Comparison of ENCODE assay signal across 10 cellular contexts in genomic region chr5:59596586-59597348, GRCh38.
DNase-seq lines count a peak whose midpoint lies in the region; ATAC-seq and TF ChIP-seq lines count a peak whose summit lies in the region.
"Had no signal": no experiment of that assay in that cellular context is flagged by ENCODE, and none has a peak within 500 bp of the region (broad histone marks: within the 10 kb centered on the region; RNA-seq: fewer than 3 reads in every experiment).

No MANE protein-coding gene starts in this region.

- H2AFZ ChIP-seq in PC-9 = no peak overlapping the region

- H3K27ac ChIP-seq in PC-9 = 0 out of 2 replicates have a peak overlapping the region, but pooled peaks have one; percentile 9
- H3K27ac ChIP-seq in epithelial cell of prostate = peak overlapping the region; percentile 49
- no peak overlapping the region for H3K27ac ChIP-seq in upper lobe of right lung
- H3K27ac ChIP-seq: thoracic aorta had no signal

- no peaks in the 10 kb centered on the region for H3F3A ChIP-seq in PC-9 (ENCODE audit: insufficient read depth, low read depth)

- POLR2A ChIA-PET in PC-9 (lab: Charles Lee; ENCODE audit: unreplicated experiment) = interaction anchor here (0.6 to 0.9 kb wide), 3 partner anchors 19 to 319 kb away, joined by 3 to 5 read pairs (median 4); no protein-coding TSS in a partner anchor

- CTCF ChIA-PET in PC-9 (lab: Charles Lee) = no interaction called here

- H3K79me2 ChIP-seq in PC-9 (ENCODE audit: low read depth) = no peaks in the 10 kb centered on the region

- H3K9me3 Mint-ChIP-seq in HFFc6 = no peaks in the 10 kb centered on the region; the same call in 1 of the 2 replicates

- H3K4me1 Mint-ChIP-seq in HFFc6 (ENCODE audit: low read depth) = peaks cover 25% of the 10 kb centered on the region; the same call in 1 of the 2 replicates

- H3K9me3 ChIP-seq in PC-9 (ENCODE audit: insufficient read depth, low read depth) (no peaks in the 10 kb centered on the region; the same call in 1 of the 2 replicates), upper lobe of right lung (no peaks in the 10 kb centered on the region)
- H3K9me3 ChIP-seq: thoracic aorta had no signal

- H3K9me2 ChIP-seq in PC-9 (ENCODE audit: insufficient read depth) = no peaks in the 10 kb centered on the region

- peaks cover 18% of the 10 kb centered on the region for H3K4me1 ChIP-seq in PC-9 (replicated peaks; ENCODE audit: insufficient read depth)
- no peaks in the 10 kb centered on the region for H3K4me1 ChIP-seq in upper lobe of right lung

- H3K4me3 ChIP-seq in PC-9 (no peak overlapping the region), skeletal muscle cell (ENCODE audit: low read depth, low read length) (no peak overlapping the region), upper lobe of right lung (no peak overlapping the region)
- H3K4me3 ChIP-seq: thoracic aorta had no signal

- no TSS peak for BruUV-seq in PC-9 (replicated peaks; lab: Mats Ljungman, UMichigan)

- H3K4me2 ChIP-seq in PC-9 = 0 out of 2 replicates have a peak overlapping the region, but pooled peaks have one; percentile 7

- H3K36me3 Mint-ChIP-seq in HFFc6 (ENCODE audit: low read depth) = no peaks in the 10 kb centered on the region

- ATAC-seq in upper lobe of right lung = no peak
- no peak for ATAC-seq in HG03159 (IDR thresholded peaks at IDR 0.05; ENCODE audit: unreplicated experiment)
- ATAC-seq in HG02610 (IDR thresholded peaks at IDR 0.05; ENCODE audit: unreplicated experiment) = no peak

- DNase-seq in HFFc6 = peak; percentile 25
- no peak for DNase-seq in PC-9
- no peak for DNase-seq in epithelial cell of prostate (ENCODE audit: low read depth, low spot score)
- peak; percentile 41 for DNase-seq in skeletal muscle cell (ENCODE audit: low read depth)
- no peak for DNase-seq in upper lobe of right lung
- DNase-seq: DMS 273 treated with DMSO at 0.1 percent for 48 hours, NCI-H1105 had no signal

- H3K27me3 Mint-ChIP-seq in HFFc6 (ENCODE audit: insufficient read depth) = 0 out of 2 replicates have a peak, but pooled peaks cover 2% of the 10 kb centered on the region

- intact Hi-C loops in PC-9 (cut with micrococcal nuclease; ENCODE audit: unreplicated experiment) = no loop called here
- intact Hi-C loops in upper lobe of right lung (cut with DNase I) = no loop called here

- no peak overlapping the region for H3K4me3 Mint-ChIP-seq in HFFc6

- no peaks in the 10 kb centered on the region for H3K36me3 ChIP-seq in PC-9 (ENCODE audit: low read depth)
- no peaks in the 10 kb centered on the region for H3K36me3 ChIP-seq in upper lobe of right lung
- H3K36me3 ChIP-seq: thoracic aorta had no signal

- H3K27ac Mint-ChIP-seq in HFFc6 = no peak overlapping the region

- H3K27me3 ChIP-seq in PC-9 (ENCODE audit: insufficient read depth, low read depth) = no peaks in the 10 kb centered on the region
- no peaks in the 10 kb centered on the region for H3K27me3 ChIP-seq in upper lobe of right lung

- H4K20me1 ChIP-seq in PC-9 (ENCODE audit: insufficient read depth) = no peaks in the 10 kb centered on the region

- no peak for TF ChIP-seq CTCF in HFFc6 (IDR thresholded peaks at IDR 0.05)
- TF ChIP-seq CTCF in PC-9 (conservative IDR thresholded peaks at IDR 0.05) = no peak
- TF ChIP-seq CTCF in upper lobe of right lung (IDR thresholded peaks at IDR 0.05) = no peak

Comparison
In these comparisons a context has a peak if more than half of its experiments do, and no peak if none do; other contexts are left out.
1. DNase-seq: peak in HFFc6 (single experiment) and skeletal muscle cell (single experiment); none in PC-9 (0 of 2), epithelial cell of prostate (single experiment) and upper lobe of right lung (single experiment).